15 cellular contexts compared by ENCODE assay signal in the genomic region with DNA sequence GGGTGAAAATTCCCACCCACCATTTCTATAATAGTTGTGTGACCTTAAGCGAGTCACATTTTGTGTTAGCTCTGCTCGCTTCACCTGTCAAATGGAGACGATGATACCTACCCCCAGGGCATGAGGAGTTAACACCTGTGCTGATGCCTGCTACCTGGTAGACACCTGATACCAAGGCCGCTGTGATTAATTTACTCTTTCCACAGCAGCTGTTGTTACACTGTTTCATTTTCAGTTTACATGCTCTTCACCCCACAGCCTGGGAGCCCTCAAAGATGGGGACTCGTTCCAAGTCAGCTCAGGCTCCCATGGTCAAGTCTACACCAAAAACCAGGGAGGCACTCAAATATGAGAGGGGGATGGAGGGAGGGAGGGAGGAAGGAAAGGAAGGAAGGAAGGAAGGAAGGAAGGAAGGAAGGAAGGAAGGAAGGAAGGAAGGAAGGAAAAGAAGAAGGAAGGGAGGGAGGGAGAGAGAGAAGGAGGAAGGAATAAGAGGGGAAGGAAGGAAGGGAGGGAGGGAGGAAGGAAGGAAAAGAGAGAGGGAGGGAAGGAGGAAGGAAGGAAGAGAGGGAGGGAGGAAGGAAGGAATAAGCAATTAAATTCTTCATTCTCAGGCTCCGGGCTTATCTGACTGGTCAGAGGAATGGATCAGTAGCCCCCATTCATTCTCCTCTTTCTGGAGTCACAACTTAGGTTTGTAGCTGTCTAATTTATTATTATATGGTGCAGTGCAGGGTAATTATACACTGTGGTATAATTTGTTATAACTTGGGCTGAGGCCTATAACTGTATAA. TPM values are rescaled to one million over a fixed set of nuclear protein-coding genes. Genes with fewer than 3 reads are reported as not detected.
A peak's percentile ranks its signal among the peaks of the same experiment; 100 is the strongest.
DNase-seq lines count a peak whose midpoint lies in the region; ATAC-seq and TF ChIP-seq lines count a peak whose summit lies in the region.
"Had no signal": no experiment of that assay in that cellular context is flagged by ENCODE, and none has a peak within 500 bp of the region (broad histone marks: within the 10 kb centered on the region; RNA-seq: fewer than 3 reads in every experiment).

No MANE protein-coding gene starts in this region.

- H3K4me1 Mint-ChIP-seq in H9, result peaks cover 65 to 78% of the 10 kb centered on the region in 2 experiments

- H3K9me3 Mint-ChIP-seq in H9, result no peaks in the 10 kb centered on the region; a peak in 1 of 5 replicates
- H3K9me3 Mint-ChIP-seq: activated CD4-positive, alpha-beta memory T cell treated with anti-CD3 and anti-CD28 coated beads for 36 hours; nephron had no signal

- H4K5ac ChIP-seq in H9 (ENCODE audit: insufficient read length, low read depth, low read length), result no peak overlapping the region

- H3K27ac Mint-ChIP-seq in H9, result 0 out of 7 replicates have a peak overlapping the region, but pooled peaks of 1 of the 3 experiments have one; percentile 1
- H3K27ac Mint-ChIP-seq: activated CD4-positive, alpha-beta memory T cell treated with anti-CD3 and anti-CD28 coated beads for 36 hours; brain; nephron had no signal

- no peaks in the 10 kb centered on the region for H3K23me2 ChIP-seq in H9 (ENCODE audit: insufficient read length, low read depth, low read length, poor library complexity, severe bottlenecking)

- H3K9me3 ChIP-seq in spleen (no peaks in the 10 kb centered on the region), H9 (ENCODE audit: control insufficient read depth, low read depth, low read length) (no peaks in the 10 kb centered on the region)
- H3K9me3 ChIP-seq: tibial artery had no signal

- no peak overlapping the region for H2BK20ac ChIP-seq in H9 (ENCODE audit: low read depth, low read length, poor library complexity, severe bottlenecking)

- H3K79me2 ChIP-seq in H9 (ENCODE audit: insufficient read depth, low read length), result no peaks in the 10 kb centered on the region

- H4K8ac ChIP-seq in H9 (replicated peaks; ENCODE audit: insufficient read length, low read depth, low read length), result no peak overlapping the region

- 62 to 67% (median 64%) methylated on average over 6 of the region's 6 CpGs for WGBS in spleen, 5 donors
- no CpG with 5 or more reads among the region's 6 CpGs for WGBS in H9 (ENCODE audit: extremely low coverage, insufficient read length, low lambda C conversion rate)

- H3T11ph ChIP-seq in H9 (ENCODE audit: low read length), result no peak overlapping the region

- no peak overlapping the region for H2AK5ac ChIP-seq in H9 (ENCODE audit: insufficient read length, low read length)

- no peak overlapping the region for H3K4me3 Mint-ChIP-seq in H9
- H3K4me3 Mint-ChIP-seq: activated CD4-positive, alpha-beta memory T cell treated with anti-CD3 and anti-CD28 coated beads for 36 hours; brain; nephron had no signal

- no peak overlapping the region for H3K4ac ChIP-seq in H9 (ENCODE audit: low read depth, low read length)

- H3K9ac ChIP-seq in H9 (ENCODE audit: extremely low read depth, insufficient read length, low read length), result no peak overlapping the region

- H3K79me1 ChIP-seq in H9 (ENCODE audit: insufficient read depth, low read depth, low read length, poor library complexity, severe bottlenecking), result no peaks in the 10 kb centered on the region

- no peak overlapping the region for H3K18ac ChIP-seq in H9 (ENCODE audit: insufficient read length, low read depth, low read length)

- DNase-seq in NCI-H69 (lab: John Stamatoyannopoulos, UW) (peak; percentile 98), spleen (no peak), H9 (no peak), SKM-1 (lab: John Stamatoyannopoulos, UW; ENCODE audit: unreplicated experiment) (no peak), foreskin melanocyte (no peak)
- DNase-seq: activated CD4-positive, alpha-beta memory T cell treated with anti-CD3 and anti-CD28 coated beads for 36 hours; activated gamma-delta T cell; NCI-H1694 treated with DMSO at 0.1 percent for 48 hours; PC-9; tibial artery had no signal

- no peak overlapping the region for H4K91ac ChIP-seq in H9 (ENCODE audit: insufficient read length, low read depth, low read length)

- H2BK120ac ChIP-seq in H9 (ENCODE audit: low read depth, low read length, poor library complexity, severe bottlenecking), result no peak overlapping the region

- H3K4me3 ChIP-seq in spleen, result peak overlapping the region in 1 of 8 donors; percentile 24
- H3K4me3 ChIP-seq: PC-9, tibial artery had no signal

- H3K14ac ChIP-seq in H9 (ENCODE audit: insufficient read depth, low read length), result no peak overlapping the region

- H3K4me1 ChIP-seq in spleen (peaks cover 0 to 82% (median 49%) of the 10 kb centered on the region in 6 donors), H9 (ENCODE audit: insufficient read depth, low read length) (peaks cover 2% of the 10 kb centered on the region; the same call in 1 of the 2 replicates)

- no peaks in the 10 kb centered on the region for H4K20me1 ChIP-seq in H9 (ENCODE audit: control insufficient read depth, insufficient read depth, insufficient read length)

- ATAC-seq in GM19455 (IDR thresholded peaks at IDR 0.05; ENCODE audit: unreplicated experiment) (peak; percentile 53), HG03095 (IDR thresholded peaks at IDR 0.05; ENCODE audit: unreplicated experiment) (peak; percentile 47)

- no peak for TF ChIP-seq POLR2A in spleen (IDR thresholded peaks at IDR 0.05)

- H3K23ac ChIP-seq in H9 (ENCODE audit: insufficient read length, low read depth, low read length), result no peak overlapping the region

- H3K27me3 ChIP-seq in spleen (replicated peaks in 1 of 7), result no peaks in the 10 kb centered on the region
- no peaks in the 10 kb centered on the region for H3K27me3 ChIP-seq in H9 (ENCODE audit: insufficient read depth, low read length)

- no peak overlapping the region for H2BK5ac ChIP-seq in H9 (ENCODE audit: insufficient read length, low read length)

- no peak for TF ChIP-seq CTCF in spleen (IDR thresholded peaks at IDR 0.05 in 8 of 11, conservative IDR thresholded peaks at IDR 0.05 in 3 of 11)
- TF ChIP-seq CTCF in H9 (conservative IDR thresholded peaks at IDR 0.05), result no peak

- intact Hi-C loops in spleen (cut with DNase I; ENCODE audit: low total_unique reads), result no loop called here

- H3K27ac ChIP-seq in spleen (peak overlapping the region in 7 of 8 donors; percentile 43 to 87 (median 81)), H9 (ENCODE audit: insufficient read length, low read depth, low read length) (no peak overlapping the region)
- H3K27ac ChIP-seq: PC-9, tibial artery had no signal

- no peak overlapping the region for H2BK15ac ChIP-seq in H9 (ENCODE audit: low read depth, low read length)

- no peak overlapping the region for H2BK12ac ChIP-seq in H9 (ENCODE audit: insufficient read length, low read depth, low read length)

- no peak overlapping the region for H2AFZ ChIP-seq in H9 (ENCODE audit: low read length)
- H2AFZ ChIP-seq: PC-9 had no signal

- peaks cover 20% of the 10 kb centered on the region for H3K27me3 Mint-ChIP-seq in H9 (ENCODE audit: low read depth)

- H3K4me2 ChIP-seq in H9 (ENCODE audit: insufficient read depth, insufficient read length, low read length), result no peak overlapping the region
- H3K4me2 ChIP-seq: PC-9 had no signal

- H3K56ac ChIP-seq in H9 (ENCODE audit: insufficient read length, low read depth, low read length), result no peak overlapping the region

- no peaks in the 10 kb centered on the region for H3K36me3 ChIP-seq in spleen
- H3K36me3 ChIP-seq: tibial artery had no signal

- H3K36me3 Mint-ChIP-seq in H9 (ENCODE audit: insufficient read depth in 1 of 3, low read depth in 3 of 3), result no peaks in the 10 kb centered on the region
- H3K36me3 Mint-ChIP-seq: activated CD4-positive, alpha-beta memory T cell treated with anti-CD3 and anti-CD28 coated beads for 36 hours; brain had no signal

RNA-seq across cellular contexts. Expression of a gene that starts 40.9 kb away (rescaled TPM):
- total RNA-seq in spleen, result not detected
- not detected for polyA plus RNA-seq in spleen
- total RNA-seq in H9 (2021), result 0.59 and 0.63 TPM in 2 replicates
- total RNA-seq: activated CD4-positive, alpha-beta memory T cell treated with anti-CD3 and anti-CD28 coated beads for 36 hours; PC-9; T-helper 2 cell treated with Interferon-gamma antibody and Interleukin-4, amounts not matched to agents 100 ng/mL and 5 ng/mL, for 36 hours had no signal

RNA-seq across cellular contexts. Expression of a gene that starts 57.7 kb away (rescaled TPM):
- total RNA-seq in spleen (100 to 1,000 TPM in 1 of 7 donors, 10 to 100 TPM in 6; 28.9 to 104 (median 48.0) TPM), H9 (2021) (5.8 and 6.0 TPM in 2 replicates)
- 10 to 100 TPM in 2 of 3 donors, 1 to 10 TPM in 1; 9.8 to 15.9 (median 10.7) TPM for polyA plus RNA-seq in spleen
- total RNA-seq: activated CD4-positive, alpha-beta memory T cell treated with anti-CD3 and anti-CD28 coated beads for 36 hours; T-helper 2 cell treated with Interferon-gamma antibody and Interleukin-4, amounts not matched to agents 100 ng/mL and 5 ng/mL, for 36 hours had no signal
